ENCODE assay signal across 11 cellular contexts in the genomic region with DNA sequence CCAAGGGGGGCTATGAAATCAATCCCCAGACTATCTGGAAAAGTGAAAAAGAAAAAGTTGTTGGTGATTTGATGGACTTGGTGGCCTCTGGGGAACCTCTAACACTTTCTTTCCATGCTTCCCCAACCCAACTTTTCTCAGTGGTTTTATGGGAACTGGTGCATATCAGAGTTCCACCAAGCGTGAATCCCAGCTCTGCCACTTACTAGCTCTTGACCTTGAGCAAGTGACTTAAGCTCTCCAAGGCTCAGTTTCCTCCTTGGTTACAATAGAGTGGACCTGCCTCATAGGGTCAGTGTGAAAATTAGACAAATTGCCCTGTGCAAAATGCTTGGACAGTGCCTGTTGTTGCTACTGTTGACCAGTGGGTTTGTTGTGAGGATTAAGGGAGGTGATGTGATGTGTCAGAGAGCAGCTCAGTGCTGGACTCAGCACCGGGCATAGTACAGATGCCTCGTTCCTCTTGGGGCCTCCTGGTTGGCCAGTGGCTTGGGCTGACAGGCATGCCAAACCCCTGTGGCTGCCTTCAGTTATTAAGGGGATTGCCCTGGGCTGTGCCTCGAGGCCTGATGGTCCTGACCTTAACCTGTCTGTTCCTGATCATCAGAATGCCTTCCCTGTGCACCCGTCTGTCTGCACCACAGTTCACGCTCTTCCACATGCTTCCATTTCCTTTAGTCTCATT. TPM values are rescaled to one million over a fixed set of nuclear protein-coding genes. Genes with fewer than 3 reads are reported as not detected.
A peak's percentile ranks its signal among the peaks of the same experiment; 100 is the strongest.
DNase-seq lines count a peak whose midpoint lies in the region; ATAC-seq and TF ChIP-seq lines count a peak whose summit lies in the region.
"Had no signal": no experiment of that assay in that cellular context is flagged by ENCODE, and none has a peak within 500 bp of the region (broad histone marks: within the 10 kb centered on the region; RNA-seq: fewer than 3 reads in every experiment).

No MANE protein-coding gene starts in this region.

- no peak overlapping the region for H2BK20ac ChIP-seq in H9 (ENCODE audit: low read depth, low read length, poor library complexity, severe bottlenecking)

- H3K9me3 Mint-ChIP-seq in activated CD8-positive, alpha-beta T cell treated with anti-CD3 and anti-CD28 coated beads for 36 hours, result no peaks in the 10 kb centered on the region
- no peaks in the 10 kb centered on the region for H3K9me3 Mint-ChIP-seq in activated CD8-positive, alpha-beta T cell treated with anti-CD3 and anti-CD28 coated beads, Interleukin-2, amount 10 ng/mL, durations not matched to agents 7 days and 5 days (ENCODE audit: insufficient read depth)
- peaks cover 8 to 16% of the 10 kb centered on the region in 2 experiments for H3K9me3 Mint-ChIP-seq in H9
- no peaks in the 10 kb centered on the region for H3K9me3 Mint-ChIP-seq in stimulated activated effector memory CD8-positive, alpha-beta T cell treated with anti-CD3 and anti-CD28 coated beads, Interleukin-12 subunit alpha, Interleukin-12 subunit beta, amount 100 ng/mL, for 72 hours

- no peak overlapping the region for H2BK120ac ChIP-seq in H9 (ENCODE audit: low read depth, low read length, poor library complexity, severe bottlenecking)

- H2AFZ ChIP-seq in H9 (ENCODE audit: low read length), result no peak overlapping the region

- H3K4ac ChIP-seq in H9 (ENCODE audit: low read depth, low read length), result no peak overlapping the region

- H3T11ph ChIP-seq in H9 (ENCODE audit: low read length), result no peak overlapping the region

- H3K14ac ChIP-seq in H9 (ENCODE audit: insufficient read depth, low read length), result no peak overlapping the region

- no peaks in the 10 kb centered on the region for H3K79me2 ChIP-seq in H9 (ENCODE audit: insufficient read depth, low read length)

- no peak for TF ChIP-seq CTCF in activated CD8-positive, alpha-beta T cell treated with anti-CD3 and anti-CD28 coated beads for 36 hours (IDR thresholded peaks at IDR 0.05)
- TF ChIP-seq CTCF in H9 (conservative IDR thresholded peaks at IDR 0.05), result no peak

- H2BK5ac ChIP-seq in H9 (ENCODE audit: insufficient read length, low read length), result no peak overlapping the region

- no peak overlapping the region for H3K27ac Mint-ChIP-seq in activated CD8-positive, alpha-beta T cell treated with anti-CD3 and anti-CD28 coated beads for 36 hours
- no peak overlapping the region for H3K27ac Mint-ChIP-seq in activated CD8-positive, alpha-beta T cell treated with anti-CD3 and anti-CD28 coated beads, Interleukin-2, amount 10 ng/mL, durations not matched to agents 7 days and 5 days
- H3K27ac Mint-ChIP-seq in H9 (no peak overlapping the region), T-helper 17 cell (no peak overlapping the region)
- no peak overlapping the region for H3K27ac Mint-ChIP-seq in stimulated activated effector memory CD8-positive, alpha-beta T cell treated with anti-CD3 and anti-CD28 coated beads, Interleukin-12 subunit alpha, Interleukin-12 subunit beta, amount 100 ng/mL, for 72 hours

- H3K23me2 ChIP-seq in H9 (ENCODE audit: insufficient read length, low read depth, low read length, poor library complexity, severe bottlenecking), result no peaks in the 10 kb centered on the region

- no peak overlapping the region for H3K56ac ChIP-seq in H9 (ENCODE audit: insufficient read length, low read depth, low read length)

- no peak overlapping the region for H2BK15ac ChIP-seq in H9 (ENCODE audit: low read depth, low read length)

- POLR2A ChIA-PET in activated CD8-positive, alpha-beta T cell treated with anti-CD3 and anti-CD28 coated beads for 36 hours (lab: Charles Lee), result no interaction called here
- POLR2A ChIA-PET in activated CD8-positive, alpha-beta T cell treated with anti-CD3 and anti-CD28 coated beads, Interleukin-2, amount 10 ng/mL, durations not matched to agents 7 days and 5 days (lab: Charles Lee), result no interaction called here

- DNase-seq in activated CD8-positive, alpha-beta T cell treated with anti-CD3 and anti-CD28 coated beads for 36 hours, result no peak
- no peak for DNase-seq in activated CD8-positive, alpha-beta T cell treated with anti-CD3 and anti-CD28 coated beads, Interleukin-2, amount 10 ng/mL, durations not matched to agents 7 days and 5 days
- peak; percentile 5 for DNase-seq in H9
- no peak for DNase-seq in T-helper 17 cell
- DNase-seq in stimulated activated effector memory CD8-positive, alpha-beta T cell treated with anti-CD3 and anti-CD28 coated beads, Interleukin-12 subunit alpha, Interleukin-12 subunit beta, amount 100 ng/mL, for 72 hours (ENCODE audit: low spot score in 2 of 2), result no peak
- no peak for DNase-seq in RPMI8226
- DNase-seq in NCI-H510A (lab: John Stamatoyannopoulos, UW), result no peak
- no peak for DNase-seq in GF-D8 (lab: John Stamatoyannopoulos, UW)
- DNase-seq: activated CD4-positive, CD25-positive, alpha-beta regulatory T cell; esophagus squamous epithelium had no signal

- H4K8ac ChIP-seq in H9 (replicated peaks; ENCODE audit: insufficient read length, low read depth, low read length), result no peak overlapping the region

- WGBS in H9 (ENCODE audit: extremely low coverage, insufficient read length, low lambda C conversion rate), result no CpG with 5 or more reads among the region's 6 CpGs

- no peak overlapping the region for H3K27ac ChIP-seq in H9 (ENCODE audit: insufficient read length, low read depth, low read length)

- H4K91ac ChIP-seq in H9 (ENCODE audit: insufficient read length, low read depth, low read length), result no peak overlapping the region

- H3K4me1 Mint-ChIP-seq in activated CD8-positive, alpha-beta T cell treated with anti-CD3 and anti-CD28 coated beads for 36 hours (ENCODE audit: low read depth), result peaks cover 6% of the 10 kb centered on the region
- no peaks in the 10 kb centered on the region for H3K4me1 Mint-ChIP-seq in activated CD8-positive, alpha-beta T cell treated with anti-CD3 and anti-CD28 coated beads, Interleukin-2, amount 10 ng/mL, durations not matched to agents 7 days and 5 days (ENCODE audit: low read depth)
- H3K4me1 Mint-ChIP-seq in H9, result peaks cover 15 to 16% of the 10 kb centered on the region in 2 experiments
- peaks cover 6% of the 10 kb centered on the region for H3K4me1 Mint-ChIP-seq in T-helper 17 cell
- H3K4me1 Mint-ChIP-seq in stimulated activated effector memory CD8-positive, alpha-beta T cell treated with anti-CD3 and anti-CD28 coated beads, Interleukin-12 subunit alpha, Interleukin-12 subunit beta, amount 100 ng/mL, for 72 hours, result peaks cover 16% of the 10 kb centered on the region

- H2BK12ac ChIP-seq in H9 (ENCODE audit: insufficient read length, low read depth, low read length), result no peak overlapping the region

- H4K20me1 ChIP-seq in H9 (ENCODE audit: control insufficient read depth, insufficient read depth, insufficient read length), result no peaks in the 10 kb centered on the region

- H3K36me3 Mint-ChIP-seq in activated CD8-positive, alpha-beta T cell treated with anti-CD3 and anti-CD28 coated beads for 36 hours (ENCODE audit: low read depth), result no peaks in the 10 kb centered on the region
- no peaks in the 10 kb centered on the region for H3K36me3 Mint-ChIP-seq in activated CD8-positive, alpha-beta T cell treated with anti-CD3 and anti-CD28 coated beads, Interleukin-2, amount 10 ng/mL, durations not matched to agents 7 days and 5 days (ENCODE audit: low read depth)
- H3K36me3 Mint-ChIP-seq in H9 (ENCODE audit: insufficient read depth in 1 of 3, low read depth in 3 of 3) (peaks cover 0 to 11% (median 6%) of the 10 kb centered on the region in 3 experiments; a peak in 5 of 7 replicates), T-helper 17 cell (ENCODE audit: low read depth) (peaks cover 2% of the 10 kb centered on the region)
- H3K36me3 Mint-ChIP-seq in stimulated activated effector memory CD8-positive, alpha-beta T cell treated with anti-CD3 and anti-CD28 coated beads, Interleukin-12 subunit alpha, Interleukin-12 subunit beta, amount 100 ng/mL, for 72 hours, result no peaks in the 10 kb centered on the region

- H3K4me3 Mint-ChIP-seq in activated CD8-positive, alpha-beta T cell treated with anti-CD3 and anti-CD28 coated beads for 36 hours, result no peak overlapping the region
- no peak overlapping the region for H3K4me3 Mint-ChIP-seq in activated CD8-positive, alpha-beta T cell treated with anti-CD3 and anti-CD28 coated beads, Interleukin-2, amount 10 ng/mL, durations not matched to agents 7 days and 5 days
- no peak overlapping the region for H3K4me3 Mint-ChIP-seq in H9
- H3K4me3 Mint-ChIP-seq in T-helper 17 cell, result no peak overlapping the region
- H3K4me3 Mint-ChIP-seq in stimulated activated effector memory CD8-positive, alpha-beta T cell treated with anti-CD3 and anti-CD28 coated beads, Interleukin-12 subunit alpha, Interleukin-12 subunit beta, amount 100 ng/mL, for 72 hours, result peak overlapping the region; percentile 10

- no peaks in the 10 kb centered on the region for H3K79me1 ChIP-seq in H9 (ENCODE audit: insufficient read depth, low read depth, low read length, poor library complexity, severe bottlenecking)

- no peak overlapping the region for H2AK5ac ChIP-seq in H9 (ENCODE audit: insufficient read length, low read length)

- no peak overlapping the region for H3K18ac ChIP-seq in H9 (ENCODE audit: insufficient read length, low read depth, low read length)

- H3K9ac ChIP-seq in H9 (ENCODE audit: extremely low read depth, insufficient read length, low read length), result no peak overlapping the region

- peaks cover 1% of the 10 kb centered on the region for H3K27me3 Mint-ChIP-seq in activated CD8-positive, alpha-beta T cell treated with anti-CD3 and anti-CD28 coated beads for 36 hours
- peaks cover 18% of the 10 kb centered on the region for H3K27me3 Mint-ChIP-seq in activated CD8-positive, alpha-beta T cell treated with anti-CD3 and anti-CD28 coated beads, Interleukin-2, amount 10 ng/mL, durations not matched to agents 7 days and 5 days (ENCODE audit: low read depth)
- H3K27me3 Mint-ChIP-seq in H9 (ENCODE audit: low read depth), result peaks cover 17% of the 10 kb centered on the region
- H3K27me3 Mint-ChIP-seq in T-helper 17 cell, result peaks cover 26% of the 10 kb centered on the region

- no peaks in the 10 kb centered on the region for H3K27me3 ChIP-seq in H9 (ENCODE audit: insufficient read depth, low read length)
- H3K27me3 ChIP-seq: esophagus squamous epithelium had no signal

- H3K4me1 ChIP-seq in H9 (ENCODE audit: insufficient read depth, low read length), result no peaks in the 10 kb centered on the region

- H4K5ac ChIP-seq in H9 (ENCODE audit: insufficient read length, low read depth, low read length), result no peak overlapping the region

- ATAC-seq in activated CD8-positive, alpha-beta T cell treated with anti-CD3 and anti-CD28 coated beads for 36 hours, result peak; percentile 19
- ATAC-seq in activated CD8-positive, alpha-beta T cell treated with anti-CD3 and anti-CD28 coated beads, Interleukin-2, amount 10 ng/mL, durations not matched to agents 7 days and 5 days, result no peak
- peak; percentile 10 for ATAC-seq in T-helper 17 cell
- ATAC-seq in stimulated activated effector memory CD8-positive, alpha-beta T cell treated with anti-CD3 and anti-CD28 coated beads, Interleukin-12 subunit alpha, Interleukin-12 subunit beta, amount 100 ng/mL, for 72 hours, result peak; percentile 9

- no peak overlapping the region for H3K4me2 ChIP-seq in H9 (ENCODE audit: insufficient read depth, insufficient read length, low read length)

- H3K23ac ChIP-seq in H9 (ENCODE audit: insufficient read length, low read depth, low read length), result no peak overlapping the region

- CTCF ChIA-PET in activated CD8-positive, alpha-beta T cell treated with anti-CD3 and anti-CD28 coated beads for 36 hours (lab: Charles Lee), result interaction anchor here (1.0 to 14.7 kb wide), 5 partner anchors 18 to 191 kb away, joined by 3 to 258 read pairs (median 6); no protein-coding TSS in a partner anchor
- CTCF ChIA-PET in activated CD8-positive, alpha-beta T cell treated with anti-CD3 and anti-CD28 coated beads, Interleukin-2, amount 10 ng/mL, durations not matched to agents 7 days and 5 days (lab: Charles Lee), result interaction anchor here (0.7 to 11.3 kb wide), 4 partner anchors 10 to 161 kb away, joined by 3 to 246 read pairs (median 4); no protein-coding TSS in a partner anchor

- intact Hi-C loops in activated CD8-positive, alpha-beta T cell treated with anti-CD3 and anti-CD28 coated beads for 36 hours (cut with micrococcal nuclease), result no loop called here

- H3K9me3 ChIP-seq in H9 (ENCODE audit: control insufficient read depth, low read depth, low read length) (peaks cover 9% of the 10 kb centered on the region), T-helper 17 cell (ENCODE audit: control insufficient read depth, low read length, poor library complexity, severe bottlenecking) (no peaks in the 10 kb centered on the region)
- H3K9me3 ChIP-seq: esophagus squamous epithelium had no signal

RNA-seq across cellular contexts. Expression of gene COL15A1, which starts 49.3 kb away (rescaled TPM):
- total RNA-seq in activated CD8-positive, alpha-beta T cell treated with anti-CD3 and anti-CD28 coated beads for 36 hours, result under 1 TPM in 1 of 2 experiments, not detected in 1; 0.07 TPM
- total RNA-seq in activated CD8-positive, alpha-beta T cell treated with anti-CD3 and anti-CD28 coated beads, Interleukin-2, amount 10 ng/mL, durations not matched to agents 7 days and 5 days, result under 1 TPM; 0.37 to 0.76 TPM
- total RNA-seq in H9 (2021) (0.15 TPM in 1 of 2 replicates, not detected in the other), T-helper 17 cell (not detected)
- total RNA-seq: MCF 10A had no signal
